Comparison of ENCODE assay signal across 32 cellular contexts in genomic region chr11:101009685-101010055, GRCh38.
"Had no signal": no experiment of that assay in that cellular context is flagged by ENCODE, and none has a peak within 500 bp of the region (broad histone marks: within the 10 kb centered on the region; RNA-seq: fewer than 3 reads in every experiment).

No MANE protein-coding gene starts in this region.

- H3K4me3 Mint-ChIP-seq: activated CD4-positive, alpha-beta memory T cell treated with anti-CD3 and anti-CD28 coated beads, Interleukin-2, amount 10 ng/mL, durations not matched to agents 7 days and 5 days; activated CD4-positive, alpha-beta T cell treated with anti-CD3 and anti-CD28 coated beads, Interleukin-2, amount 10 ng/mL, durations not matched to agents 7 days and 5 days; activated naive CD8-positive, alpha-beta T cell treated with anti-CD3 and anti-CD28 coated beads for 36 hours; activated naive CD8-positive, alpha-beta T cell treated with anti-CD3 and anti-CD28 coated beads, Interleukin-2, amount 50 U/mL, for 24 hours; activated T-cell treated with anti-CD3 and anti-CD28 coated beads, Interleukin-2, amount 50 U/mL, for 24 hours; activated T-cell treated with anti-CD3 and anti-CD28 coated beads, Interleukin-2, amount 50 U/mL, for 72 hours; effector memory CD8-positive, alpha-beta T cell; T-helper 17 cell; T-helper 2 cell treated with Interferon-gamma antibody and Interleukin-4, amounts not matched to agents 5 μg/mL and 100 μg/mL, for 36 hours had no signal

- H3K27ac ChIP-seq: adrenal gland, body of pancreas, esophagus muscularis mucosa, foreskin keratinocyte, gastrocnemius medialis had no signal

- H3K4me1 ChIP-seq: adrenal gland, body of pancreas, esophagus muscularis mucosa, foreskin keratinocyte, gastrocnemius medialis had no signal

- ATAC-seq: activated naive CD8-positive, alpha-beta T cell treated with anti-CD3 and anti-CD28 coated beads, Interleukin-2, amount 50 U/mL, for 24 hours; activated T-cell treated with anti-CD3 and anti-CD28 coated beads, Interleukin-2, amount 50 U/mL, for 72 hours; body of pancreas; effector memory CD8-positive, alpha-beta T cell; foreskin keratinocyte; gastrocnemius medialis; T-helper 17 cell had no signal

- H3K27me3 Mint-ChIP-seq: activated CD4-positive, alpha-beta memory T cell treated with anti-CD3 and anti-CD28 coated beads, Interleukin-2, amount 10 ng/mL, durations not matched to agents 7 days and 5 days; activated CD4-positive, alpha-beta T cell treated with anti-CD3 and anti-CD28 coated beads, Interleukin-2, amount 10 ng/mL, durations not matched to agents 7 days and 5 days; activated naive CD8-positive, alpha-beta T cell treated with anti-CD3 and anti-CD28 coated beads, Interleukin-2, amount 50 U/mL, for 24 hours; activated T-cell treated with anti-CD3 and anti-CD28 coated beads, Interleukin-2, amount 50 U/mL, for 24 hours; effector memory CD8-positive, alpha-beta T cell; T-helper 17 cell had no signal

- H3K36me3 ChIP-seq: adrenal gland, esophagus muscularis mucosa, gastrocnemius medialis had no signal

- H3K9me3 Mint-ChIP-seq: activated naive CD8-positive, alpha-beta T cell treated with anti-CD3 and anti-CD28 coated beads for 36 hours had no signal

- H3K27ac Mint-ChIP-seq: activated CD4-positive, alpha-beta memory T cell treated with anti-CD3 and anti-CD28 coated beads, Interleukin-2, amount 10 ng/mL, durations not matched to agents 7 days and 5 days; activated CD4-positive, alpha-beta T cell treated with anti-CD3 and anti-CD28 coated beads, Interleukin-2, amount 10 ng/mL, durations not matched to agents 7 days and 5 days; activated naive CD8-positive, alpha-beta T cell treated with anti-CD3 and anti-CD28 coated beads for 36 hours; activated naive CD8-positive, alpha-beta T cell treated with anti-CD3 and anti-CD28 coated beads, Interleukin-2, amount 50 U/mL, for 24 hours; activated T-cell treated with anti-CD3 and anti-CD28 coated beads, Interleukin-2, amount 50 U/mL, for 24 hours; activated T-cell treated with anti-CD3 and anti-CD28 coated beads, Interleukin-2, amount 50 U/mL, for 72 hours; effector memory CD8-positive, alpha-beta T cell; T-helper 17 cell; T-helper 2 cell treated with Interferon-gamma antibody and Interleukin-4, amounts not matched to agents 5 μg/mL and 100 μg/mL, for 36 hours had no signal

- H3K4me1 Mint-ChIP-seq: activated CD4-positive, alpha-beta memory T cell treated with anti-CD3 and anti-CD28 coated beads, Interleukin-2, amount 10 ng/mL, durations not matched to agents 7 days and 5 days; activated CD4-positive, alpha-beta T cell treated with anti-CD3 and anti-CD28 coated beads, Interleukin-2, amount 10 ng/mL, durations not matched to agents 7 days and 5 days; activated naive CD8-positive, alpha-beta T cell treated with anti-CD3 and anti-CD28 coated beads for 36 hours; activated naive CD8-positive, alpha-beta T cell treated with anti-CD3 and anti-CD28 coated beads, Interleukin-2, amount 50 U/mL, for 24 hours; T-helper 17 cell had no signal

- DNase-seq: activated CD4-positive, alpha-beta memory T cell treated with anti-CD3 and anti-CD28 coated beads, Interleukin-2, amount 10 ng/mL, durations not matched to agents 7 days and 5 days; activated CD4-positive, alpha-beta T cell treated with anti-CD3 and anti-CD28 coated beads for 1 hour; activated CD4-positive, alpha-beta T cell treated with anti-CD3 and anti-CD28 coated beads for 4 hours; activated CD4-positive, alpha-beta T cell treated with anti-CD3 and anti-CD28 coated beads, Interleukin-2, amount 10 ng/mL, durations not matched to agents 7 days and 5 days; activated CD4-positive, alpha-beta T cell treated with anti-CD3 and anti-CD28 coated beads, Interleukin-2, amount 50 U/mL, for 4 hours; activated CD8-positive, alpha-beta memory T cell treated with anti-CD3 and anti-CD28 coated beads, Interleukin-2, amount 50 U/mL, for 48 hours; activated gamma-delta T cell; activated naive CD4-positive, alpha-beta T cell; activated naive CD4-positive, alpha-beta T cell treated with anti-CD3 and anti-CD28 coated beads, Interleukin-2, amount 50 U/mL, for 16 hours; activated naive CD8-positive, alpha-beta T cell treated with anti-CD3 and anti-CD28 coated beads for 36 hours; activated naive CD8-positive, alpha-beta T cell treated with anti-CD3 and anti-CD28 coated beads, Interleukin-2, amount 50 U/mL, for 24 hours; activated T-cell treated with anti-CD3 and anti-CD28 coated beads for 4 hours; activated T-cell treated with anti-CD3 and anti-CD28 coated beads, Interleukin-2, amount 50 U/mL, for 24 hours; activated T-cell treated with anti-CD3 and anti-CD28 coated beads, Interleukin-2, amount 50 U/mL, for 72 hours; adrenal gland; amygdala; aorta; body of pancreas; caudate nucleus; cortex of kidney; dermis blood vessel endothelial cell; effector CD4-positive, alpha-beta T cell; effector memory CD8-positive, alpha-beta T cell; erythroblast; foreskin keratinocyte; gastrocnemius medialis; glutamatergic neuron; T-helper 1 cell; T-helper 17 cell; T1000 had no signal

- H3K27me3 ChIP-seq: adrenal gland, body of pancreas, esophagus muscularis mucosa, gastrocnemius medialis had no signal

- H3K9me3 ChIP-seq: adrenal gland, body of pancreas, esophagus muscularis mucosa, gastrocnemius medialis had no signal

- H3K4me3 ChIP-seq: adrenal gland, body of pancreas, esophagus muscularis mucosa, gastrocnemius medialis had no signal

- H3K36me3 Mint-ChIP-seq: activated naive CD8-positive, alpha-beta T cell treated with anti-CD3 and anti-CD28 coated beads for 36 hours had no signal
